8 cellular contexts compared by ENCODE assay signal in genomic region chr20:35329435-35330139, GRCh38.
DNase-seq lines count a peak whose midpoint lies in the region; TF ChIP-seq lines count a peak whose summit lies in the region.

No MANE protein-coding gene starts in this region.

- no peak overlapping the region for H3K27ac ChIP-seq in VCaP

- TF ChIP-seq CTCF in VCaP (conservative IDR thresholded peaks at IDR 0.05) (peak; percentile 63), fibroblast of pulmonary artery (IDR thresholded peaks at IDR 0.05; ENCODE audit: low read length, missing control alignments) (peak; percentile 53)

- no peak overlapping the region for H3K4me3 ChIP-seq in fibroblast of pulmonary artery (replicated peaks; ENCODE audit: low read depth, low read length)

- peak; percentile 21 for DNase-seq in NCI-H2227 (lab: John Stamatoyannopoulos, UW; ENCODE audit: unreplicated experiment)
- DNase-seq in NCI-H2227 treated with DMSO at 0.1 percent for 48 hours (lab: John Stamatoyannopoulos, UW) = no peak
- DNase-seq in LoVo (ENCODE audit: low spot score) = peak; percentile 43
- DNase-seq in fibroblast of pulmonary artery (ENCODE audit: low read depth) = peak; percentile 44
- peak; percentile 33 for DNase-seq in stimulated activated CD4-positive, alpha-beta T cell treated with anti-CD3 and anti-CD28 coated beads, Interleukin-4, amount 100 ng/mL, for 1 hour
- DNase-seq in 8988T = no peak
- DNase-seq in cortex of kidney (lab: John Stamatoyannopoulos, UW) = no peak

Comparison
In these comparisons a context has a peak if more than half of its experiments do, and no peak if none do; other contexts are left out.
1. DNase-seq: peak in NCI-H2227 (single experiment), LoVo (single experiment), fibroblast of pulmonary artery (single experiment) and stimulated activated CD4-positive, alpha-beta T cell treated with anti-CD3 and anti-CD28 coated beads, Interleukin-4, amount 100 ng/mL, for 1 hour (single experiment); none in NCI-H2227 treated with DMSO at 0.1 percent for 48 hours (single experiment), 8988T (single experiment) and cortex of kidney (single experiment).